Comparison of ENCODE assay signal across 10 cellular contexts in the genomic region with DNA sequence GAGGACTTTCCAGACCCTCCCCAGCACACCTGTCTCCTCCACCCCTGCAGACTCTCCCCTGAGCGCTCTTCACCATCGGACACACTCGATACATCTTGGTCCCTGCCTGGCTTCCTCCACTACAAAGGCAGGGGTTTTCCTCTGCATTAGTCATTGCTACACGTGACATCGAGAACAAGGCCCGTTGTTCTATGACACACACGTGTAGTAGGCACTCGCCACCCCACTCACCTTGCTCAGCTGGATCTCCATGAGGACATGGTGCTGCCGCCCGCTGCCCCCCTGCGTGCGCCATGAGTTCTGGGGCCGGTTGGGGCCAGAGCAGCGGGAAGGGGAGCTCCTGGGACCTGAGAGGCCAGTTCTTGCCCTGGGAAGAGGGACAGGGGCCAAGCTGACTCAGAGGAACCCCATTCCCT. TPM values are rescaled to one million over a fixed set of nuclear protein-coding genes. Genes with fewer than 3 reads are reported as not detected.
DNase-seq lines count a peak whose midpoint lies in the region; ATAC-seq and TF ChIP-seq lines count a peak whose summit lies in the region.
"Had no signal": no experiment of that assay in that cellular context is flagged by ENCODE, and none has a peak within 500 bp of the region (broad histone marks: within the 10 kb centered on the region; RNA-seq: fewer than 3 reads in every experiment).

No MANE protein-coding gene starts in this region.

- H3K36me3 Mint-ChIP-seq in endothelial cell (ENCODE audit: low read depth, unreplicated experiment): peaks cover 28% of the 10 kb centered on the region

- H3K14ac ChIP-seq in IMR-90 (replicated peaks; ENCODE audit: low read depth, low read length): no peak overlapping the region

- no peak overlapping the region for H2BK120ac ChIP-seq in IMR-90 (ENCODE audit: low read depth, low read length)

- H3K9me1 ChIP-seq in IMR-90 (ENCODE audit: insufficient read depth, low read length): no peaks in the 10 kb centered on the region

- no peaks in the 10 kb centered on the region for H3K79me1 ChIP-seq in IMR-90 (ENCODE audit: low read depth in 1 of 2, low read length in 2 of 2)

- TF ChIP-seq CTCF in IMR-90 (conservative IDR thresholded peaks at IDR 0.05; ENCODE audit: low read depth, low read length) (no peak), endothelial cell (IDR thresholded peaks at IDR 0.05; ENCODE audit: unreplicated experiment) (no peak)

- no peak for TF ChIP-seq RAD21 in IMR-90 (IDR thresholded peaks at IDR 0.05; ENCODE audit: low read length)

- H3K27ac Mint-ChIP-seq in endothelial cell (ENCODE audit: unreplicated experiment): peak overlapping the region; percentile 62

- H3K4me2 ChIP-seq in IMR-90 (ENCODE audit: low read depth, low read length): no peak overlapping the region

- 93% methylated on average over 12 of the region's 14 CpGs; no CpG with 5 or more reads in 1 of the 2 experiments for WGBS in IMR-90 (ENCODE audit: extremely low coverage in 2 of 2, insufficient read length in 1 of 2), 2 experiments

- H3K4me3 Mint-ChIP-seq in endothelial cell (ENCODE audit: unreplicated experiment): peak overlapping the region; percentile 22

- no peak overlapping the region for H2BK20ac ChIP-seq in IMR-90 (ENCODE audit: low read depth, low read length)

- no peak overlapping the region for H3K56ac ChIP-seq in IMR-90 (ENCODE audit: extremely low read depth, insufficient read depth, low read length)

- BruUV-seq in IMR-90 (replicated peaks; lab: Mats Ljungman, UMichigan): no TSS peak

- H3K18ac ChIP-seq in IMR-90 (ENCODE audit: low read depth, low read length): no peak overlapping the region

- no peaks in the 10 kb centered on the region for H3K9me3 Mint-ChIP-seq in endothelial cell (ENCODE audit: unreplicated experiment)

- no peak overlapping the region for H3K4ac ChIP-seq in IMR-90 (ENCODE audit: low read depth, low read length)

- no peaks in the 10 kb centered on the region for H4K20me1 ChIP-seq in IMR-90 (ENCODE audit: insufficient read depth, low read length)

- DNase-seq in IMR-90: peak; percentile 13
- DNase-seq in activated CD8-positive, alpha-beta memory T cell treated with anti-CD3 and anti-CD28 coated beads, Interleukin-2, amount 50 U/mL, for 4 hours: peak; percentile 57
- DNase-seq in endothelial cell (ENCODE audit: low spot score): no peak
- peak; percentile 41 for DNase-seq in stimulated activated CD8-positive, alpha-beta memory T cell treated with anti-CD3 and anti-CD28 coated beads, Interleukin-12 subunit alpha, Interleukin-12 subunit beta, amount 100 ng/mL, for 24 hours (ENCODE audit: extremely low read depth)
- no peak for DNase-seq in HCEC 1CT
- DNase-seq in GM19238 (ENCODE audit: insufficient read length, low spot score): no peak

- intact Hi-C loops in IMR-90 (cut with micrococcal nuclease): no loop called here

- no peak overlapping the region for H3K23ac ChIP-seq in IMR-90 (ENCODE audit: low read depth, low read length)

- no peaks in the 10 kb centered on the region for H3K4me1 Mint-ChIP-seq in endothelial cell (ENCODE audit: unreplicated experiment)

- H3K27me3 Mint-ChIP-seq in endothelial cell (ENCODE audit: unreplicated experiment): peaks cover 9% of the 10 kb centered on the region

- no peak overlapping the region for H4K91ac ChIP-seq in IMR-90 (ENCODE audit: insufficient read depth, low read depth, low read length)

- no peak overlapping the region for H3K9ac ChIP-seq in IMR-90 (ENCODE audit: low read depth, low read length)

- ATAC-seq in IMR-90 (ENCODE audit: low read depth) (no peak), GM19023 (IDR thresholded peaks at IDR 0.05; ENCODE audit: unreplicated experiment) (no peak), GM18511 (IDR thresholded peaks at IDR 0.05; ENCODE audit: unreplicated experiment) (no peak)

- CTCF ChIA-PET in IMR-90 (lab: Yijun Ruan, JAX): no interaction called here

- no peak overlapping the region for H3K4me3 ChIP-seq in IMR-90 (ENCODE audit: insufficient read depth, low read depth, low read length)
- H3K4me3 ChIP-seq: SK-N-MC, skin epidermis had no signal

- in situ Hi-C loops in IMR-90 (cut with MboI; ENCODE audit: low sequenced_read_pairs): no loop called here

- no peaks in the 10 kb centered on the region for H3K9me3 ChIP-seq in IMR-90 (ENCODE audit: control insufficient read depth, insufficient read depth, low read length)

- H2AFZ ChIP-seq in IMR-90 (replicated peaks; ENCODE audit: low read length, poor library complexity): no peak overlapping the region

- POLR2A ChIA-PET in IMR-90 (lab: Charles Lee; ENCODE audit: unreplicated experiment): no interaction called here

- H3K36me3 ChIP-seq in IMR-90 (ENCODE audit: control insufficient read depth, insufficient read depth, low read length): peaks cover 62% of the 10 kb centered on the region

- no peak overlapping the region for H2AK5ac ChIP-seq in IMR-90 (ENCODE audit: low read depth, low read length)

- no peak for TF ChIP-seq POLR2A in IMR-90 (IDR thresholded peaks at IDR 0.05; ENCODE audit: low read depth, low read length)

- H3K4me1 ChIP-seq in IMR-90 (ENCODE audit: control insufficient read depth, insufficient read depth, low read length): no peaks in the 10 kb centered on the region

- no peak overlapping the region for H2BK5ac ChIP-seq in IMR-90 (ENCODE audit: low read depth, low read length, poor library complexity, severe bottlenecking)

- H4K8ac ChIP-seq in IMR-90 (ENCODE audit: low read depth in 2 of 2, low read length in 2 of 2): no peak overlapping the region

- H3K27ac ChIP-seq in IMR-90 (ENCODE audit: insufficient read depth, low read length): no peak overlapping the region
- H3K27ac ChIP-seq: SK-N-MC had no signal

- peak overlapping the region; percentile 42 for H2AK9ac ChIP-seq in IMR-90 (replicated peaks; ENCODE audit: low read depth, low read length, poor library complexity)

- dilution Hi-C loops in IMR-90 (cut with HindIII; ENCODE audit: low sequenced_read_pairs, unreplicated experiment): no loop called here

- no peak overlapping the region for H4K5ac ChIP-seq in IMR-90 (ENCODE audit: low read depth, low read length)

- H2BK15ac ChIP-seq in IMR-90 (ENCODE audit: low read depth, low read length): no peak overlapping the region

- H3K27me3 ChIP-seq in IMR-90 (ENCODE audit: control insufficient read depth, insufficient read depth, low read length): no peaks in the 10 kb centered on the region

TF ChIP-seq in IMR-90, 13 proteins besides CTCF, POLR2A, EP300 and RAD21 (continues in another document):
- TF ChIP-seq FOS (IDR thresholded peaks at IDR 0.05; ENCODE audit: low read depth, low read length) (no peak), RFX5 (IDR thresholded peaks at IDR 0.05; ENCODE audit: low read depth, low read length) (no peak), NFE2L2 (IDR thresholded peaks at IDR 0.05; ENCODE audit: low read depth, low read length) (no peak), SMC3 (IDR thresholded peaks at IDR 0.05; ENCODE audit: low read depth, low read length) (no peak), ELK1 (IDR thresholded peaks at IDR 0.05; ENCODE audit: borderline replicate concordance, low read depth, low read length) (no peak), RCOR1 (IDR thresholded peaks at IDR 0.05; ENCODE audit: insufficient replicate concordance, low read length) (no peak), BHLHE40 (IDR thresholded peaks at IDR 0.05; ENCODE audit: low read depth, low read length) (no peak), CEBPB (IDR thresholded peaks at IDR 0.05; ENCODE audit: low read depth, low read length) (no peak)
- TF ChIP-seq, protein P1, sequence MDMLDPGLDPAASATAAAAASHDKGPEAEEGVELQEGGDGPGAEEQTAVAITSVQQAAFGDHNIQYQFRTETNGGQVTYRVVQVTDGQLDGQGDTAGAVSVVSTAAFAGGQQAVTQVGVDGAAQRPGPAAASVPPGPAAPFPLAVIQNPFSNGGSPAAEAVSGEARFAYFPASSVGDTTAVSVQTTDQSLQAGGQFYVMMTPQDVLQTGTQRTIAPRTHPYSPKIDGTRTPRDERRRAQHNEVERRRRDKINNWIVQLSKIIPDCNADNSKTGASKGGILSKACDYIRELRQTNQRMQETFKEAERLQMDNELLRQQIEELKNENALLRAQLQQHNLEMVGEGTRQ (IDR thresholded peaks at IDR 0.05; ENCODE audit: low read depth, low read length): no peak

RNA-seq across cellular contexts. Expression of gene ATG2A, which starts 16.7 kb away (rescaled TPM):
- total RNA-seq in IMR-90 (2012; rRNA removed): 3.2 and 3.6 TPM in 2 replicates
- polyA plus RNA-seq in IMR-90 (2012; rRNA removed): 10.5 and 12.7 TPM in 2 replicates
- polyA plus RNA-seq in IMR-90 (2012; cell fraction: cytosol; rRNA removed): 6.8 and 14.5 TPM in 2 replicates
- polyA plus RNA-seq in IMR-90 (2012; cell fraction: nucleus; rRNA removed; ENCODE audit: low replicate concordance): 27.8 and 85.6 TPM in 2 replicates
- total RNA-seq in endothelial cell (ENCODE audit: unreplicated experiment): 22.4 TPM

RNA-seq across cellular contexts. Expression of gene EHD1, which starts 21.9 kb away (rescaled TPM):
- total RNA-seq in IMR-90 (2012; rRNA removed) (107 and 125 TPM in 2 replicates), endothelial cell (ENCODE audit: unreplicated experiment) (84.0 TPM)
- polyA plus RNA-seq in IMR-90 (2012; rRNA removed): 209 and 216 TPM in 2 replicates
- polyA plus RNA-seq in IMR-90 (2012; cell fraction: cytosol; rRNA removed): 259 and 358 TPM in 2 replicates
- polyA plus RNA-seq in IMR-90 (2012; cell fraction: nucleus; rRNA removed; ENCODE audit: low replicate concordance): 267 and 410 TPM in 2 replicates

RNA-seq across cellular contexts. Expression of gene PPP2R5B, which starts 24.2 kb away (rescaled TPM):
- 6.4 and 6.5 TPM in 2 replicates for total RNA-seq in IMR-90 (2012; rRNA removed)
- 23.5 and 23.6 TPM in 2 replicates for polyA plus RNA-seq in IMR-90 (2012; rRNA removed)
- polyA plus RNA-seq in IMR-90 (2012; cell fraction: cytosol; rRNA removed): 16.0 and 21.4 TPM in 2 replicates
- polyA plus RNA-seq in IMR-90 (2012; cell fraction: nucleus; rRNA removed; ENCODE audit: low replicate concordance): 43.3 and 68.3 TPM in 2 replicates
- 13.3 TPM for total RNA-seq in endothelial cell (ENCODE audit: unreplicated experiment)

RNA-seq across cellular contexts. Expression of gene GPHA2, which starts 35.4 kb away (rescaled TPM):
- total RNA-seq in IMR-90 (2012; rRNA removed) (not detected in 2 replicates), endothelial cell (ENCODE audit: unreplicated experiment) (not detected)
- polyA plus RNA-seq in IMR-90 (2012; rRNA removed): not detected in 2 replicates
- 0.07 TPM in 1 of 2 replicates, not detected in the other for polyA plus RNA-seq in IMR-90 (2012; cell fraction: cytosol; rRNA removed)
- not detected in 2 replicates for polyA plus RNA-seq in IMR-90 (2012; cell fraction: nucleus; rRNA removed; ENCODE audit: low replicate concordance)

RNA-seq across cellular contexts. Expression of gene CDC42BPG, which starts 55.8 kb away (rescaled TPM):
- total RNA-seq in IMR-90 (2012; rRNA removed) (under 0.01 TPM in 2 replicates), endothelial cell (ENCODE audit: unreplicated experiment) (4.1 TPM)
- polyA plus RNA-seq in IMR-90 (2012; rRNA removed): 0.10 and 0.12 TPM in 2 replicates
- polyA plus RNA-seq in IMR-90 (2012; cell fraction: cytosol; rRNA removed): 0.04 and 0.12 TPM in 2 replicates
- 0.50 and 0.59 TPM in 2 replicates for polyA plus RNA-seq in IMR-90 (2012; cell fraction: nucleus; rRNA removed; ENCODE audit: low replicate concordance)

Comparison
In these comparisons a context has a peak if more than half of its experiments do, and no peak if none do; other contexts are left out.
1. DNase-seq: peak in IMR-90 (single experiment), activated CD8-positive, alpha-beta memory T cell treated with anti-CD3 and anti-CD28 coated beads, Interleukin-2, amount 50 U/mL, for 4 hours (single experiment) and stimulated activated CD8-positive, alpha-beta memory T cell treated with anti-CD3 and anti-CD28 coated beads, Interleukin-12 subunit alpha, Interleukin-12 subunit beta, amount 100 ng/mL, for 24 hours (single experiment); none in endothelial cell (single experiment), HCEC 1CT (single experiment) and GM19238 (single experiment).